In genomic region chr1:11365744-11366387, GRCh38 we compare ENCODE assay signal across 27 cellular contexts.
DNase-seq lines count a peak whose midpoint lies in the region; ATAC-seq, FAIRE-seq and TF ChIP-seq lines count a peak whose summit lies in the region.
"Had no signal": no experiment of that assay in that cellular context is flagged by ENCODE, and none has a peak within 500 bp of the region (broad histone marks: within the 10 kb centered on the region; RNA-seq: fewer than 3 reads in every experiment).

No MANE protein-coding gene starts in this region.

- H3K4me3 ChIP-seq in HepG2 (replicated peaks in 1 of 3; ENCODE audit: insufficient read depth in 1 of 3, low read depth in 2 of 3, low read length in 3 of 3) (no peak overlapping the region), right lobe of liver (no peak overlapping the region), H1 (ENCODE audit: extremely low read depth in 1 of 4, insufficient read depth in 2 of 4, low read depth in 3 of 4, low read length in 4 of 4) (no peak overlapping the region), testis (no peak overlapping the region)
- H3K4me3 ChIP-seq: MG63, SJSA1 had no signal

- peak overlapping the region; percentile 53; the same call in 1 of the 2 replicates for H2BK15ac ChIP-seq in H1 (ENCODE audit: low read length)

- TF ChIP-seq CTCF in HepG2 (CRISPR knock-in tag; IDR thresholded peaks at IDR 0.05), result no peak
- TF ChIP-seq CTCF in right lobe of liver (IDR thresholded peaks at IDR 0.05), result no peak
- no peak for TF ChIP-seq CTCF in H1 (IDR thresholded peaks at IDR 0.05; ENCODE audit: control extremely low read depth in 1 of 3, insufficient read depth in 1 of 3, low read depth in 1 of 3, low read length in 3 of 3)
- no peak for TF ChIP-seq CTCF in testis (IDR thresholded peaks at IDR 0.05)

- H3K27me3 ChIP-seq in HepG2 (ENCODE audit: control insufficient read depth in 1 of 2, insufficient read depth in 2 of 2, low read length in 2 of 2) (peaks cover 1 to 14% of the 10 kb centered on the region in 2 experiments; a peak in 2 of 5 replicates), right lobe of liver (no peaks in the 10 kb centered on the region), H1 (replicated peaks in 1 of 4; ENCODE audit: control insufficient read depth in 3 of 4, extremely low read depth in 1 of 4, insufficient read depth in 3 of 4, low read length in 3 of 4) (no peaks in the 10 kb centered on the region), testis (no peaks in the 10 kb centered on the region)

- TF ChIP-seq RAD21 in HepG2 (CRISPR knock-in tag; IDR thresholded peaks at IDR 0.05) (no peak), H1 (IDR thresholded peaks at IDR 0.05 in 1 of 2, conservative IDR thresholded peaks at IDR 0.05 in 1 of 2; ENCODE audit: low read depth in 2 of 2, low read length in 2 of 2) (no peak)

- H3K56ac ChIP-seq in H1 (replicated peaks; ENCODE audit: insufficient read length, low read depth, low read length), result no peak overlapping the region

- TF ChIP-seq EP300 in HepG2 (IDR thresholded peaks at IDR 0.05; ENCODE audit: low read depth in 2 of 2, low read length in 2 of 2) (no peak), HepG2 (CRISPR knock-in tag; IDR thresholded peaks at IDR 0.05; ENCODE audit: borderline replicate concordance) (no peak), H1 (IDR thresholded peaks at IDR 0.05; ENCODE audit: borderline replicate concordance in 1 of 2, low read depth in 2 of 2, low read length in 2 of 2) (no peak)

- H3K9ac ChIP-seq in HepG2 (ENCODE audit: insufficient read depth, low read depth, low read length), result no peak overlapping the region
- no peak overlapping the region for H3K9ac ChIP-seq in H1 (replicated peaks in 1 of 4; ENCODE audit: extremely low read depth in 1 of 4, low read depth in 3 of 4, low read length in 3 of 4)

- no peaks in the 10 kb centered on the region for H3K9me3 Mint-ChIP-seq in stimulated activated effector memory CD8-positive, alpha-beta T cell treated with anti-CD3 and anti-CD28 coated beads, Interleukin-12 subunit alpha, Interleukin-12 subunit beta, amount 100 ng/mL, for 72 hours
- H3K9me3 Mint-ChIP-seq: CD4-positive, alpha-beta T cell had no signal

- H4K8ac ChIP-seq in H1 (ENCODE audit: extremely low read depth, insufficient read depth, low read length), result no peak overlapping the region

- H3K27ac ChIP-seq in HepG2 (ENCODE audit: extremely low read length, insufficient read depth, low read length) (no peak overlapping the region), right lobe of liver (no peak overlapping the region), H1 (ENCODE audit: low read depth, low read length) (no peak overlapping the region), testis (no peak overlapping the region)
- H3K27ac ChIP-seq: SJSA1 had no signal

- no peaks in the 10 kb centered on the region for H3K36me3 Mint-ChIP-seq in stimulated activated effector memory CD8-positive, alpha-beta T cell treated with anti-CD3 and anti-CD28 coated beads, Interleukin-12 subunit alpha, Interleukin-12 subunit beta, amount 100 ng/mL, for 72 hours

- no peak overlapping the region for H4K91ac ChIP-seq in H1 (replicated peaks; ENCODE audit: insufficient read length, low read length)

- no TSS peak for BruUV-seq in HepG2 (replicated peaks; lab: Mats Ljungman, UMichigan)

- no peak for ATAC-seq in HepG2
- ATAC-seq in right lobe of liver, result no peak
- ATAC-seq in stimulated activated effector memory CD8-positive, alpha-beta T cell treated with anti-CD3 and anti-CD28 coated beads, Interleukin-12 subunit alpha, Interleukin-12 subunit beta, amount 100 ng/mL, for 72 hours, result no peak
- ATAC-seq: Right ventricle myocardium inferior had no signal

- no peak overlapping the region for H2BK20ac ChIP-seq in H1 (ENCODE audit: low read length)

- no peak overlapping the region for H3K18ac ChIP-seq in H1 (ENCODE audit: extremely low read depth, low read length)

- H3K36me3 ChIP-seq in HepG2 (replicated peaks in 1 of 2; ENCODE audit: control insufficient read depth in 1 of 2, insufficient read depth in 2 of 2, low read length in 2 of 2), result no peaks in the 10 kb centered on the region
- no peaks in the 10 kb centered on the region for H3K36me3 ChIP-seq in right lobe of liver
- H3K36me3 ChIP-seq in H1 (ENCODE audit: control insufficient read depth in 2 of 4, insufficient read depth in 4 of 4, low read length in 3 of 4), result no peaks in the 10 kb centered on the region
- no peaks in the 10 kb centered on the region for H3K36me3 ChIP-seq in testis (ENCODE audit: low read depth, missing control alignments)
- H3K36me3 ChIP-seq: MG63, SJSA1 had no signal

- H3K4me1 ChIP-seq in HepG2 (ENCODE audit: insufficient read depth, low read length) (no peaks in the 10 kb centered on the region), right lobe of liver (no peaks in the 10 kb centered on the region), H1 (replicated peaks in 1 of 4; ENCODE audit: control insufficient read depth in 3 of 4, insufficient read depth in 4 of 4, low read length in 3 of 4) (peaks cover 0 to 3% (median 1%) of the 10 kb centered on the region in 4 experiments; a peak in 2 of 7 replicates), testis (no peaks in the 10 kb centered on the region)
- H3K4me1 ChIP-seq: SJSA1 had no signal

- no peaks in the 10 kb centered on the region for H3K23me2 ChIP-seq in H1 (ENCODE audit: low read depth, low read length)

- H3K79me2 ChIP-seq in HepG2 (ENCODE audit: insufficient read depth, low read length), result no peaks in the 10 kb centered on the region
- no peaks in the 10 kb centered on the region for H3K79me2 ChIP-seq in H1 (ENCODE audit: control insufficient read depth in 1 of 2, insufficient read depth in 2 of 2, low read length in 2 of 2)

- H2AK5ac ChIP-seq in H1 (ENCODE audit: low read depth, low read length), result 0 out of 2 replicates have a peak overlapping the region, but pooled peaks have one; percentile 13

- H4K5ac ChIP-seq in H1 (ENCODE audit: insufficient read length, low read depth, low read length), result no peak overlapping the region

- no peak overlapping the region for H3K4ac ChIP-seq in H1 (replicated peaks; ENCODE audit: insufficient read length, low read depth, low read length)

- no peak for DNase-seq in HepG2 (ENCODE audit: low spot score)
- DNase-seq in right lobe of liver, result no peak
- no peak for DNase-seq in H1 (ENCODE audit: low read depth in 1 of 2, low spot score in 2 of 2)
- peak; percentile 33 for DNase-seq in testis
- DNase-seq in NCI-H226, result no peak
- DNase-seq in stimulated activated effector memory CD8-positive, alpha-beta T cell treated with anti-CD3 and anti-CD28 coated beads, Interleukin-12 subunit alpha, Interleukin-12 subunit beta, amount 100 ng/mL, for 72 hours (ENCODE audit: low spot score in 2 of 2), result no peak
- no peak for DNase-seq in stimulated activated CD4-positive, alpha-beta T cell treated with anti-CD3 and anti-CD28 coated beads, Interleukin-12 subunit alpha, Interleukin-12 subunit beta, amount 100 ng/mL, for 4 hours
- DNase-seq: CD4-positive, alpha-beta T cell; DMS79; EL; GDM1; KG1; MG63; NCI-H1048; NCI-H1417; NCI-H1694; NCI-H2029 treated with DMSO at 0.1 percent for 48 hours; NCI-H345; NCI-H510A treated with DMSO at 0.1 percent for 48 hours; T-helper 2 cell had no signal

- H3K79me1 ChIP-seq in H1 (ENCODE audit: low read depth, low read length), result no peaks in the 10 kb centered on the region

- H3K4me2 ChIP-seq in HepG2 (ENCODE audit: low read depth, low read length) (no peak overlapping the region), H1 (ENCODE audit: insufficient read depth in 1 of 2, low read depth in 2 of 2, low read length in 2 of 2) (no peak overlapping the region)

- H2AFZ ChIP-seq in HepG2 (ENCODE audit: low read length), result no peak overlapping the region
- peak overlapping the region; percentile 11; the same call in 1 of the 2 replicates for H2AFZ ChIP-seq in H1 (ENCODE audit: low read length)

- TF ChIP-seq POLR2A in HepG2 (IDR thresholded peaks at IDR 0.05; ENCODE audit: insufficient read depth in 1 of 2, low read depth in 2 of 2, low read length in 2 of 2), result no peak
- TF ChIP-seq POLR2A in right lobe of liver (IDR thresholded peaks at IDR 0.05), result no peak
- peak; percentile 42; the same call in 1 of the 2 replicates for TF ChIP-seq POLR2A in Raji (IDR thresholded peaks at IDR 0.05; ENCODE audit: insufficient read depth, low read depth, low read length)
- no peak for TF ChIP-seq POLR2A in H1 (IDR thresholded peaks at IDR 0.05; ENCODE audit: control extremely low read depth in 1 of 2, low read depth in 2 of 2, low read length in 2 of 2)
- no peak for TF ChIP-seq POLR2A in testis (IDR thresholded peaks at IDR 0.05)

- intact Hi-C loops in HepG2 (cut with micrococcal nuclease; ENCODE audit: unreplicated experiment) (no loop called here), right lobe of liver (cut with DNase I) (loop anchor here in 1 of 2 donors (10.0 kb wide), 1 partner anchor 121 kb away; no protein-coding TSS in a partner anchor), testis (cut with DNase I; ENCODE audit: low total_unique reads) (no loop called here)

- CTCF ChIA-PET in HepG2 (lab: Yijun Ruan, JAX; ENCODE audit: low intra/inter-chr PET ratio, low total read pairs), result no interaction called here
- CTCF ChIA-PET in H1 (lab: Charles Lee; ENCODE audit: partially characterized antibody), result interaction anchor here (1.4 to 6.0 kb wide), 2 partner anchors 10 to 14 kb away, joined by 3 to 34 read pairs; no protein-coding TSS in a partner anchor

- no peak overlapping the region for H3K14ac ChIP-seq in H1 (ENCODE audit: insufficient read length)

- FAIRE-seq in HepG2 (lab: Jason Lieb, UNC) (no peak), H1 (lab: Jason Lieb, UNC) (no peak)
- FAIRE-seq: D721Med, GM12891, H54 had no signal

- H3K9me3 ChIP-seq in HepG2 (ENCODE audit: low read length), result no peaks in the 10 kb centered on the region
- H3K9me3 ChIP-seq in right lobe of liver, result no peaks in the 10 kb centered on the region
- no peaks in the 10 kb centered on the region for H3K9me3 ChIP-seq in H1 (ENCODE audit: insufficient read depth in 2 of 2, low read depth in 1 of 2, low read length in 1 of 2)
- no peaks in the 10 kb centered on the region for H3K9me3 ChIP-seq in testis
- H3K9me3 ChIP-seq: MG63, SJSA1 had no signal

- 31% methylated on average over 7 of the region's 9 CpGs for WGBS in HepG2 (ENCODE audit: low lambda C conversion rate)
- 60% methylated on average over 6 of the region's 9 CpGs for WGBS in right lobe of liver (ENCODE audit: insufficient coverage, low coverage, low lambda C conversion rate, missing lambda C conversion rate)
- 89% methylated on average over 9 of the region's 9 CpGs; no CpG with 5 or more reads in 1 of the 2 experiments for WGBS in H1 (ENCODE audit: extremely low coverage in 1 of 2, insufficient coverage in 1 of 2, insufficient read length in 1 of 2, insufficient replicate concordance in 2 of 2, low coverage in 1 of 2, low lambda C conversion rate in 2 of 2, missing lambda C conversion rate in 1 of 2), 2 experiments
- WGBS in testis, 2 donors, result 72 to 78% methylated on average over 9 of the region's 9 CpGs

- H2BK5ac ChIP-seq in H1 (ENCODE audit: low read depth, low read length), result no peak overlapping the region

- H3K23ac ChIP-seq in H1 (ENCODE audit: insufficient read length), result no peak overlapping the region

- H3K4me1 Mint-ChIP-seq in stimulated activated effector memory CD8-positive, alpha-beta T cell treated with anti-CD3 and anti-CD28 coated beads, Interleukin-12 subunit alpha, Interleukin-12 subunit beta, amount 100 ng/mL, for 72 hours, result no peaks in the 10 kb centered on the region
- H3K4me1 Mint-ChIP-seq: B cell had no signal

- no peak overlapping the region for H3K4me3 Mint-ChIP-seq in stimulated activated effector memory CD8-positive, alpha-beta T cell treated with anti-CD3 and anti-CD28 coated beads, Interleukin-12 subunit alpha, Interleukin-12 subunit beta, amount 100 ng/mL, for 72 hours
- H3K4me3 Mint-ChIP-seq: B cell; CD4-positive, alpha-beta T cell had no signal

- no peaks in the 10 kb centered on the region for H4K20me1 ChIP-seq in HepG2 (ENCODE audit: insufficient read depth, low read length)
- no peaks in the 10 kb centered on the region for H4K20me1 ChIP-seq in H1 (replicated peaks in 1 of 2; ENCODE audit: control insufficient read depth in 1 of 2, insufficient read depth in 2 of 2, low read length in 2 of 2)

- in situ Hi-C loops in HepG2 (cut with HindIII; ENCODE audit: extremely low pct_ligation_motif_present, low pct_unique_long_range_greater_than_20kb), result no loop called here

- H2BK120ac ChIP-seq in H1 (replicated peaks; ENCODE audit: low read depth, low read length), result no peak overlapping the region

- H3K27ac Mint-ChIP-seq in stimulated activated effector memory CD8-positive, alpha-beta T cell treated with anti-CD3 and anti-CD28 coated beads, Interleukin-12 subunit alpha, Interleukin-12 subunit beta, amount 100 ng/mL, for 72 hours, result no peak overlapping the region
- H3K27ac Mint-ChIP-seq: B cell; CD4-positive, alpha-beta T cell had no signal

- no peak overlapping the region for H2BK12ac ChIP-seq in H1 (ENCODE audit: low read depth, low read length)

- POLR2A ChIA-PET in HepG2 (lab: Yijun Ruan, JAX) (no interaction called here), H1 (lab: Charles Lee; ENCODE audit: partially characterized antibody) (no interaction called here)

Comparison
In these comparisons a context has a peak if more than half of its experiments do, and no peak if none do; other contexts are left out.
1. Of the 41 proteins assayed by ChIP-seq in both HepG2 and H1: peak only in HepG2: none; only in H1: USF2; in both: none; in neither: 39; mixed calls (peak in some experiments, not most) for 1.